ENCODE assay signal across 9 cellular contexts in the genomic region with DNA sequence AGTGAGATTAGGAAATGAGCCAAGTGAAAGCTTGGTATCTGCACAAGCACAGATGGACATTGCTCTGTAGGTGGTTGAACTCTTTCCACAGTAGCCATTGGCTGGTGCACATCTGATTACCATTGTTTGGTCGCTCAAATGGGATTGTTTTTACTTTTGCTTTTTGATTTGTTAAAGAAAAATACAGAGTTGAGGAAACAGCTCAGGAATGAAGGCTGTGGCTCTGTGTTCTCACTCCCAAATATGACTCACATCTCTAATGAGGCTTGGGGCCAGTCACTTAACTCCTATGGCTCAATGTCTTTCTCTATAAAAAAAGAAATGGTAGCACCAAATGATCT.
DNase-seq lines count a peak whose midpoint lies in the region; ATAC-seq, FAIRE-seq and TF ChIP-seq lines count a peak whose summit lies in the region.
"Had no signal": no experiment of that assay in that cellular context is flagged by ENCODE, and none has a peak within 500 bp of the region (broad histone marks: within the 10 kb centered on the region; RNA-seq: fewer than 3 reads in every experiment).

No MANE protein-coding gene starts in this region.

- no peaks in the 10 kb centered on the region for H4K20me1 ChIP-seq in astrocyte (ENCODE audit: insufficient read depth, low read length)
- H4K20me1 ChIP-seq in neural progenitor cell (ENCODE audit: low read depth), result no peaks in the 10 kb centered on the region

- H3K9ac ChIP-seq in astrocyte (ENCODE audit: low read length), result no peak overlapping the region
- H3K9ac ChIP-seq in neural progenitor cell, result no peak overlapping the region

- H3K27ac ChIP-seq in astrocyte (ENCODE audit: low read depth, low read length), result no peak overlapping the region
- no peak overlapping the region for H3K27ac ChIP-seq in neural progenitor cell

- no peak overlapping the region for H3K4me3 Mint-ChIP-seq in astrocyte (ENCODE audit: unreplicated experiment)
- no peak overlapping the region for H3K4me3 Mint-ChIP-seq in activated T-helper 2 cell treated with anti-CD3 and anti-CD28 coated beads, Interferon-gamma antibody, Interleukin-2, Interleukin-4, amounts not matched to agents 10 μg/mL and 5 μg/mL and 100 μg/mL, durations not matched to agents 14 hours and 24 hours and 36 hours (ENCODE audit: low read depth)
- H3K4me3 Mint-ChIP-seq in neural progenitor cell, result no peak overlapping the region
- no peak overlapping the region for H3K4me3 Mint-ChIP-seq in nephron progenitor cell

- H3K36me3 Mint-ChIP-seq in astrocyte (ENCODE audit: low read depth, unreplicated experiment), result no peaks in the 10 kb centered on the region
- H3K36me3 Mint-ChIP-seq in activated T-helper 2 cell treated with anti-CD3 and anti-CD28 coated beads, Interferon-gamma antibody, Interleukin-2, Interleukin-4, amounts not matched to agents 10 μg/mL and 5 μg/mL and 100 μg/mL, durations not matched to agents 14 hours and 24 hours and 36 hours (ENCODE audit: low read depth), result no peaks in the 10 kb centered on the region
- no peaks in the 10 kb centered on the region for H3K36me3 Mint-ChIP-seq in neural progenitor cell
- H3K36me3 Mint-ChIP-seq in nephron progenitor cell (ENCODE audit: low read depth), result peaks cover 7% of the 10 kb centered on the region

- intact Hi-C loops in Right ventricle myocardium superior (cut with DNase I), result no loop called here
- intact Hi-C loops in activated T-helper 2 cell treated with anti-CD3 and anti-CD28 coated beads, Interferon-gamma antibody, Interleukin-2, Interleukin-4, amounts not matched to agents 10 μg/mL and 5 μg/mL and 100 μg/mL, durations not matched to agents 14 hours and 24 hours and 36 hours (cut with micrococcal nuclease), result no loop called here

- H3F3A ChIP-seq in neural progenitor cell (ENCODE audit: low read depth), result no peaks in the 10 kb centered on the region

- ATAC-seq in Right ventricle myocardium superior (ENCODE audit: poor library complexity), result peak; percentile 86

- DNase-seq in EH (ENCODE audit: low read depth) (peak; percentile 64), astrocyte (ENCODE audit: low read depth) (peak; percentile 65), Right ventricle myocardium superior (no peak), pulmonary artery endothelial cell (ENCODE audit: low read depth, low spot score) (peak; percentile 81), COR-L47 (lab: John Stamatoyannopoulos, UW) (no peak), neural progenitor cell (ENCODE audit: low spot score) (no peak), nephron progenitor cell (no peak)
- no peak for DNase-seq in activated T-helper 2 cell treated with anti-CD3 and anti-CD28 coated beads, Interferon-gamma antibody, Interleukin-2, Interleukin-4, amounts not matched to agents 10 μg/mL and 5 μg/mL and 100 μg/mL, durations not matched to agents 14 hours and 24 hours and 36 hours (ENCODE audit: low spot score)
- DNase-seq: T-helper 9 cell had no signal

- H2AFZ ChIP-seq in astrocyte (ENCODE audit: low read depth, low read length) (peak overlapping the region; percentile 21), neural progenitor cell (replicated peaks) (no peak overlapping the region)

- H3K4me1 ChIP-seq in astrocyte (ENCODE audit: insufficient read depth, low read length), result peaks cover 7% of the 10 kb centered on the region
- no peaks in the 10 kb centered on the region for H3K4me1 ChIP-seq in neural progenitor cell

- H3K27ac Mint-ChIP-seq in astrocyte (ENCODE audit: unreplicated experiment) (peak overlapping the region; percentile 75), neural progenitor cell (no peak overlapping the region), nephron progenitor cell (no peak overlapping the region)
- H3K27ac Mint-ChIP-seq in activated T-helper 2 cell treated with anti-CD3 and anti-CD28 coated beads, Interferon-gamma antibody, Interleukin-2, Interleukin-4, amounts not matched to agents 10 μg/mL and 5 μg/mL and 100 μg/mL, durations not matched to agents 14 hours and 24 hours and 36 hours, result no peak overlapping the region

- no peaks in the 10 kb centered on the region for H3K27me3 Mint-ChIP-seq in astrocyte (ENCODE audit: low read depth, unreplicated experiment)
- H3K27me3 Mint-ChIP-seq in activated T-helper 2 cell treated with anti-CD3 and anti-CD28 coated beads, Interferon-gamma antibody, Interleukin-2, Interleukin-4, amounts not matched to agents 10 μg/mL and 5 μg/mL and 100 μg/mL, durations not matched to agents 14 hours and 24 hours and 36 hours (ENCODE audit: low read depth), result no peaks in the 10 kb centered on the region
- no peaks in the 10 kb centered on the region for H3K27me3 Mint-ChIP-seq in neural progenitor cell (ENCODE audit: insufficient read depth, low read depth)
- H3K27me3 Mint-ChIP-seq in nephron progenitor cell (ENCODE audit: low read depth, poor library complexity), result no peaks in the 10 kb centered on the region

- H3K27me3 ChIP-seq in astrocyte (ENCODE audit: insufficient read depth, low read length) (no peaks in the 10 kb centered on the region), neural progenitor cell (no peaks in the 10 kb centered on the region)

- peak overlapping the region; percentile 68 for H3K4me2 ChIP-seq in astrocyte (ENCODE audit: low read length)
- no peak overlapping the region for H3K4me2 ChIP-seq in neural progenitor cell

- no peak for FAIRE-seq in astrocyte (lab: Jason Lieb, UNC)

- H3K9me3 ChIP-seq in astrocyte (ENCODE audit: insufficient read depth, low read depth, low read length), result no peaks in the 10 kb centered on the region
- no peaks in the 10 kb centered on the region for H3K9me3 ChIP-seq in neural progenitor cell (ENCODE audit: low read depth)

- no peak overlapping the region for H3K4me3 ChIP-seq in astrocyte (ENCODE audit: insufficient read depth, low read depth, low read length)
- no peak overlapping the region for H3K4me3 ChIP-seq in neural progenitor cell

- H3K79me2 ChIP-seq in astrocyte (ENCODE audit: insufficient read depth, low read length) (no peaks in the 10 kb centered on the region), neural progenitor cell (ENCODE audit: low read depth) (no peaks in the 10 kb centered on the region)

- H3K9me3 Mint-ChIP-seq in astrocyte (ENCODE audit: unreplicated experiment) (peaks cover 2% of the 10 kb centered on the region), neural progenitor cell (no peaks in the 10 kb centered on the region), nephron progenitor cell (peaks cover 13% of the 10 kb centered on the region)
- H3K9me3 Mint-ChIP-seq in activated T-helper 2 cell treated with anti-CD3 and anti-CD28 coated beads, Interferon-gamma antibody, Interleukin-2, Interleukin-4, amounts not matched to agents 10 μg/mL and 5 μg/mL and 100 μg/mL, durations not matched to agents 14 hours and 24 hours and 36 hours, result no peaks in the 10 kb centered on the region

- TF ChIP-seq CTCF in astrocyte (IDR thresholded peaks at IDR 0.05; ENCODE audit: insufficient read depth, low read depth, low read length), result no peak
- TF ChIP-seq CTCF in neural progenitor cell (IDR thresholded peaks at IDR 0.05), result no peak
- TF ChIP-seq CTCF in nephron progenitor cell (IDR thresholded peaks at IDR 0.05), result no peak

- no peaks in the 10 kb centered on the region for H3K36me3 ChIP-seq in astrocyte (ENCODE audit: insufficient read depth, low read length)
- H3K36me3 ChIP-seq in neural progenitor cell, result no peaks in the 10 kb centered on the region

- peaks cover 14% of the 10 kb centered on the region for H3K4me1 Mint-ChIP-seq in astrocyte (ENCODE audit: low read depth, unreplicated experiment)
- H3K4me1 Mint-ChIP-seq in activated T-helper 2 cell treated with anti-CD3 and anti-CD28 coated beads, Interferon-gamma antibody, Interleukin-2, Interleukin-4, amounts not matched to agents 10 μg/mL and 5 μg/mL and 100 μg/mL, durations not matched to agents 14 hours and 24 hours and 36 hours (ENCODE audit: low read depth), result no peaks in the 10 kb centered on the region
- H3K4me1 Mint-ChIP-seq in neural progenitor cell, result no peaks in the 10 kb centered on the region
- peaks cover 12% of the 10 kb centered on the region for H3K4me1 Mint-ChIP-seq in nephron progenitor cell

Comparison
In these comparisons a context has a peak if more than half of its experiments do, and no peak if none do; other contexts are left out.
1. DNase-seq: peak in EH (single experiment), astrocyte (single experiment) and pulmonary artery endothelial cell (single experiment); none in Right ventricle myocardium superior (single experiment), activated T-helper 2 cell treated with anti-CD3 and anti-CD28 coated beads, Interferon-gamma antibody, Interleukin-2, Interleukin-4, amounts not matched to agents 10 μg/mL and 5 μg/mL and 100 μg/mL, durations not matched to agents 14 hours and 24 hours and 36 hours (single experiment), COR-L47 (single experiment), neural progenitor cell (single experiment) and nephron progenitor cell (single experiment).